25 cellular contexts compared by ENCODE assay signal in the genomic region with DNA sequence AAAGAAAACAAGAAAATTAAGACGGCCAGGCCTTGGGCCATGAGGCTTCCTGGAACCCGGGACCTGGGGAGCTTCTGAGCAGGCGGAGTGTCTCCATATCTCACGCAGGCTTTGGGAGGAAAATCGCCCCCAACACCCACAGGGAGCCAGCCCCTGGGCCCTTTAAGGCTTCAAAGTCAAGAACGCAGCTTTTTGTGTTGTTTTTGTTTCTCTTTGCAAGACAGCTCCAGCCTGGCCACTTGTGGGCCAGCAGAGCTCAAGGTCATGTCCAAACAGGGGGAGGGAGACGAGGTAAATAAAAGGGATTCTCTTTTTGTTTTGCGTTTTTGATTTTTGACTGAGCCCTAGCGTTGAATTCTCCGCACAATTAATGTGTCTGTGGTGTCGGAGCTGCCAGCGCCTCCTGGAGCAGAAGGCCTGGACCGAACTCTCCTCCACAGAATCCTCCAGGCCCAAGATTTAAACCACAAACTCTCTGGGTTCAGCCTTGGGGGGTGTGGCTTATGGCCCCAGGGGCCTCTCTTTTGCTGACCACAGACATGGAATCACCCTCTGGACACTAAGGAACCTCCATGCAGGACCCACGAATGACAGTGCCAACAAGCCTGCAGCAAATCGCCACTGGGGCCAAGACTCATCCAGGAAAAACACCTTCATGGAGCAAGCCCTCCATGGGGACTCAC. TPM values are rescaled to one million over a fixed set of nuclear protein-coding genes. Genes with fewer than 3 reads are reported as not detected.
DNase-seq lines count a peak whose midpoint lies in the region; ATAC-seq, FAIRE-seq and TF ChIP-seq lines count a peak whose summit lies in the region.
"Had no signal": no experiment of that assay in that cellular context is flagged by ENCODE, and none has a peak within 500 bp of the region (broad histone marks: within the 10 kb centered on the region; RNA-seq: fewer than 3 reads in every experiment).

No MANE protein-coding gene starts in this region.

- TSS peak; percentile 10 for BruUV-seq in GM12878 (replicated peaks; lab: Mats Ljungman, UMichigan)

- H3K4me3 ChIP-seq in BLaER1 (no peak overlapping the region), GM12878 (no peak overlapping the region), right lobe of liver (peak overlapping the region in 1 of 3 donors; percentile 4)
- H3K4me3 ChIP-seq: body of pancreas, GM23248, hepatocyte, skin epidermis had no signal

- FAIRE-seq in GM12878 (lab: Jason Lieb, UNC), result no peak

- TF ChIP-seq CTCF in GM12878 (IDR thresholded peaks at IDR 0.05 in 2 of 3, conservative IDR thresholded peaks at IDR 0.05 in 1 of 3; ENCODE audit: control insufficient read depth in 2 of 3, extremely low read depth in 1 of 3, insufficient read depth in 1 of 3, low read depth in 3 of 3, low read length in 3 of 3) (no peak), right lobe of liver (IDR thresholded peaks at IDR 0.05) (no peak)

- in situ Hi-C loops in GM12878 (cut with MboI), result no loop called here

- 76% methylated on average over 15 of the region's 15 CpGs for WGBS in GM12878 (ENCODE audit: insufficient coverage, insufficient replicate concordance, low lambda C conversion rate, missing lambda C conversion rate)
- 43% methylated on average over 13 of the region's 15 CpGs for WGBS in right lobe of liver (ENCODE audit: insufficient coverage, low coverage, low lambda C conversion rate, missing lambda C conversion rate)

- TF ChIP-seq RAD21 in GM12878 (IDR thresholded peaks at IDR 0.05; ENCODE audit: insufficient read depth, low read depth, low read length), result no peak

- RAD21 ChIA-PET in GM12878 (lab: Charles Lee; ENCODE audit: unreplicated experiment), result no interaction called here

- peaks cover 79% of the 10 kb centered on the region for H3K79me2 ChIP-seq in GM12878 (ENCODE audit: control insufficient read depth, insufficient read depth, low read length)

- intact Hi-C loops in GM12878 (cut with micrococcal nuclease; ENCODE audit: unreplicated experiment) (no loop called here), right lobe of liver (cut with DNase I) (no loop called here)

- CTCF ChIA-PET in GM12878 (lab: Yijun Ruan, JAX), result interaction anchor here (0.8 to 1.0 kb wide), 2 partner anchors 21 to 84 kb away, joined by 3 to 4 read pairs; no protein-coding TSS in a partner anchor

- H4K20me1 ChIP-seq in BLaER1, result peaks cover 100% of the 10 kb centered on the region
- no peaks in the 10 kb centered on the region for H4K20me1 ChIP-seq in GM12878 (ENCODE audit: control insufficient read depth, insufficient read depth)

- H3K27me3 ChIP-seq in BLaER1, result no peaks in the 10 kb centered on the region
- no peaks in the 10 kb centered on the region for H3K27me3 ChIP-seq in GM12878 (replicated peaks in 1 of 2; ENCODE audit: control insufficient read depth in 2 of 2, insufficient read depth in 2 of 2, low read length in 1 of 2)
- no peaks in the 10 kb centered on the region for H3K27me3 ChIP-seq in right lobe of liver
- H3K27me3 ChIP-seq: body of pancreas, hepatocyte had no signal

- H3K27ac ChIP-seq in BLaER1 (peak overlapping the region; percentile 67), GM12878 (ENCODE audit: control insufficient read depth, insufficient read depth) (no peak overlapping the region), right lobe of liver (peak overlapping the region; percentile 81 to 85 (median 83))
- H3K27ac ChIP-seq: body of pancreas, GM23248, hepatocyte, KMS-11 had no signal

- H3K9me3 ChIP-seq in BLaER1 (no peaks in the 10 kb centered on the region), GM12878 (replicated peaks; ENCODE audit: control insufficient read depth, insufficient read depth, low read length) (no peaks in the 10 kb centered on the region), right lobe of liver (no peaks in the 10 kb centered on the region)
- H3K9me3 ChIP-seq: body of pancreas had no signal

- ATAC-seq in GM12878, result no peak
- peak in 3 of 4 donors; percentile 5 to 18 (median 14) for ATAC-seq in right lobe of liver
- ATAC-seq in GM19324 (IDR thresholded peaks at IDR 0.05; ENCODE audit: low FRiP score, unreplicated experiment), result no peak
- no peak for ATAC-seq in GM18498 (IDR thresholded peaks at IDR 0.05; ENCODE audit: unreplicated experiment)
- no peak for ATAC-seq in HG02571 (IDR thresholded peaks at IDR 0.05; ENCODE audit: unreplicated experiment)
- ATAC-seq: body of pancreas; naive thymus-derived CD4-positive, alpha-beta T cell; T-cell had no signal

- H3K4me1 ChIP-seq in BLaER1 (peaks cover 69% of the 10 kb centered on the region), GM12878 (ENCODE audit: control insufficient read depth, insufficient read depth, low read length) (peaks cover 10% of the 10 kb centered on the region), right lobe of liver (peaks cover 3 to 56% (median 30%) of the 10 kb centered on the region in 4 donors)

- DNase-seq in GM12878 (ENCODE audit: low read depth, low spot score), result no peak
- DNase-seq in right lobe of liver, result no peak
- peak; percentile 20 for DNase-seq in smooth muscle cell of the brain vasculature (ENCODE audit: low read depth, low spot score)
- no peak for DNase-seq in kidney glomerular epithelial cell (lab: John Stamatoyannopoulos, UW)
- DNase-seq: activated CD4-positive, alpha-beta T cell treated with anti-CD3 and anti-CD28 coated beads, Interleukin-2, amount 10 ng/mL, durations not matched to agents 24 days and 14 days; activated naive CD8-positive, alpha-beta T cell treated with anti-CD3 and anti-CD28 coated beads for 36 hours; body of pancreas; CD4-positive, alpha-beta memory T cell; cortex of kidney; GF-D8; GM23248; mesendoderm; naive thymus-derived CD4-positive, alpha-beta T cell; NCI-H187 treated with DMSO at 0.1 percent for 48 hours; NCI-H345; NCI-H82; stimulated activated CD4-positive, alpha-beta T cell treated with anti-CD3 and anti-CD28 coated beads, Interleukin-2, amount 100 ng/mL, for 48 hours; T-cell had no signal

- H2AFZ ChIP-seq in GM12878 (ENCODE audit: control insufficient read depth, low read depth, low read length), result no peak overlapping the region
- H2AFZ ChIP-seq: GM23248, hepatocyte had no signal

- SMC1A ChIA-PET in GM12878 (lab: Charles Lee; ENCODE audit: uncharacterized antibody, unreplicated experiment), result interaction anchor here (1.1 to 1.6 kb wide), 3 partner anchors 27 to 51 kb away, joined by 3 to 4 read pairs (median 4); no protein-coding TSS in a partner anchor

- peak overlapping the region; percentile 87 for H3K4me2 ChIP-seq in BLaER1
- no peak overlapping the region for H3K4me2 ChIP-seq in GM12878 (ENCODE audit: control insufficient read depth, insufficient read depth)
- H3K4me2 ChIP-seq: hepatocyte, KMS-11 had no signal

- POLR2A ChIA-PET in GM12878 (lab: Charles Lee), result no interaction called here

- peak overlapping the region; percentile 57 for H3K9ac ChIP-seq in BLaER1
- no peak overlapping the region for H3K9ac ChIP-seq in GM12878 (ENCODE audit: control insufficient read depth, insufficient read depth, low read length)
- H3K9ac ChIP-seq: GM23248, KMS-11 had no signal

- TF ChIP-seq POLR2A in GM12878 (IDR thresholded peaks at IDR 0.05; ENCODE audit: low read depth, low read length) (no peak), right lobe of liver (IDR thresholded peaks at IDR 0.05) (no peak)

- H3K36me3 ChIP-seq in BLaER1 (peaks cover 96% of the 10 kb centered on the region), GM12878 (ENCODE audit: control insufficient read depth in 2 of 2, insufficient read depth in 2 of 2, low read length in 1 of 2) (peaks cover 4 to 12% of the 10 kb centered on the region in 2 experiments), right lobe of liver (peaks cover 0 to 11% (median 0%) of the 10 kb centered on the region in 4 donors)

- no peak for TF ChIP-seq EP300 in GM12878 (IDR thresholded peaks at IDR 0.05; ENCODE audit: borderline replicate concordance in 1 of 2, control insufficient read depth in 1 of 2, low read depth in 2 of 2, low read length in 2 of 2)

RNA-seq across cellular contexts. Expression of a gene that starts 8.2 kb away (rescaled TPM):
- 359 and 403 TPM in 2 replicates for total RNA-seq in GM12878 (2013; cell fraction: nucleolus; rRNA removed)
- total RNA-seq in GM12878 (2014; rRNA removed), result 46.5 and 51.4 TPM in 2 replicates
- 27.9 and 29.9 TPM in 2 replicates for total RNA-seq in GM12878 (2014; rRNA removed; fragmentation: Illumina TruSeq; extraction: Trizol)
- total RNA-seq in GM12878 (2021), result 102 and 104 TPM in 2 replicates
- 27.3 TPM for polyA plus RNA-seq in GM12878 (2011; ENCODE audit: low read depth)
- 50.6 and 89.3 TPM in 2 replicates for polyA plus RNA-seq in GM12878 (2011; rRNA removed)
- polyA plus RNA-seq in GM12878 (2011; cell fraction: cytosol; rRNA removed), result 131 and 137 TPM in 2 replicates
- polyA plus RNA-seq in GM12878 (2011; cell fraction: nucleus; rRNA removed), result 542 and 556 TPM in 2 replicates
- 61.4 and 89.0 TPM in 2 replicates for polyA plus RNA-seq in GM12878 (2012)
- 66.0 and 78.8 TPM in 2 replicates for polyA plus RNA-seq in GM12878 (2014; fragmentation: Illumina TruSeq; extraction: Trizol)
- 1 to 10 TPM in 1 of 2 experiments, under 1 TPM in 1; 0.34 to 3.3 TPM for polyA plus RNA-seq in GM12878 (2014; fragmentation: Nextera tagmentation; extraction: Ambion mirVana)
- 81.4 and 89.5 TPM in 2 replicates for polyA plus RNA-seq in GM12878 (2014; rRNA removed)
- polyA plus RNA-seq in GM12878 (2016; fragmentation: Nextera tagmentation; extraction: Ambion mirVana), result 10 to 100 TPM; 62.8 to 63.3 TPM
- 89.0 and 116 TPM in 2 replicates for polyA minus RNA-seq in GM12878 (2011; rRNA and poly(A)+ RNA removed)
- polyA minus RNA-seq in GM12878 (2011; cell fraction: cytosol; rRNA and poly(A)+ RNA removed), result 31.7 and 37.7 TPM in 2 replicates
- 70.1 and 83.4 TPM in 2 replicates for polyA minus RNA-seq in GM12878 (2011; cell fraction: nucleus; rRNA and poly(A)+ RNA removed)
- 100 to 1,000 TPM; 128 to 359 (median 214) TPM for total RNA-seq in right lobe of liver

RNA-seq across cellular contexts. Expression of a gene that starts 59.0 kb away (rescaled TPM):
- total RNA-seq in GM12878 (2013; cell fraction: nucleolus; rRNA removed), result 329 and 366 TPM in 2 replicates
- 883 and 944 TPM in 2 replicates for total RNA-seq in GM12878 (2014; rRNA removed)
- total RNA-seq in GM12878 (2014; rRNA removed; fragmentation: Illumina TruSeq; extraction: Trizol), result 816 and 821 TPM in 2 replicates
- total RNA-seq in GM12878 (2021), result 736 and 799 TPM in 2 replicates
- 1,550 TPM for polyA plus RNA-seq in GM12878 (2011; ENCODE audit: low read depth)
- polyA plus RNA-seq in GM12878 (2011; rRNA removed), result 1,270 and 1,666 TPM in 2 replicates
- 1,638 and 1,774 TPM in 2 replicates for polyA plus RNA-seq in GM12878 (2011; cell fraction: cytosol; rRNA removed)
- 1,319 and 1,377 TPM in 2 replicates for polyA plus RNA-seq in GM12878 (2011; cell fraction: nucleus; rRNA removed)
- 962 and 1,441 TPM in 2 replicates for polyA plus RNA-seq in GM12878 (2012)
- polyA plus RNA-seq in GM12878 (2014; fragmentation: Illumina TruSeq; extraction: Trizol), result 973 and 1,123 TPM in 2 replicates
- polyA plus RNA-seq in GM12878 (2014; fragmentation: Nextera tagmentation; extraction: Ambion mirVana), result 1,000 to 10,000 TPM in 1 of 2 experiments, 100 to 1,000 TPM in 1; 785 to 1,214 TPM
- 610 and 653 TPM in 2 replicates for polyA plus RNA-seq in GM12878 (2014; rRNA removed)
- polyA plus RNA-seq in GM12878 (2016; fragmentation: Nextera tagmentation; extraction: Ambion mirVana), result 100 to 1,000 TPM; 866 to 909 TPM
- 980 and 1,147 TPM in 2 replicates for polyA minus RNA-seq in GM12878 (2011; rRNA and poly(A)+ RNA removed)
- 232 and 279 TPM in 2 replicates for polyA minus RNA-seq in GM12878 (2011; cell fraction: cytosol; rRNA and poly(A)+ RNA removed)
- 143 and 182 TPM in 2 replicates for polyA minus RNA-seq in GM12878 (2011; cell fraction: nucleus; rRNA and poly(A)+ RNA removed)
- total RNA-seq in right lobe of liver, result 1,000 to 10,000 TPM in 1 of 6 experiments, 100 to 1,000 TPM in 5; 390 to 1,023 (median 604) TPM

Comparison
In these comparisons a context has a peak if more than half of its experiments do, and no peak if none do; other contexts are left out.
1. ATAC-seq: peak in right lobe of liver (3 of 4); none in GM12878 (single experiment), GM19324 (single experiment), GM18498 (single experiment) and HG02571 (single experiment).